ENCODE assay signal across 14 cellular contexts in genomic region chr2:179562330-179562885, GRCh38.
DNase-seq lines count a peak whose midpoint lies in the region; FAIRE-seq lines count a peak whose summit lies in the region.
"Had no signal": no experiment of that assay in that cellular context is flagged by ENCODE, and none has a peak within 500 bp of the region (broad histone marks: within the 10 kb centered on the region; RNA-seq: fewer than 3 reads in every experiment).

No MANE protein-coding gene starts in this region.

- no peaks in the 10 kb centered on the region for H3K27me3 ChIP-seq in skeletal muscle tissue (ENCODE audit: control insufficient read depth in 3 of 3, insufficient read depth in 3 of 3, low read length in 3 of 3)
- no peaks in the 10 kb centered on the region for H3K27me3 ChIP-seq in CD8-positive, alpha-beta memory T cell (ENCODE audit: insufficient read depth, low read length, poor library complexity, severe bottlenecking)
- H3K27me3 ChIP-seq: sigmoid colon had no signal

- H3K27ac ChIP-seq in skeletal muscle tissue (ENCODE audit: low read depth, low read length): no peak overlapping the region
- H3K27ac ChIP-seq in CD8-positive, alpha-beta memory T cell (ENCODE audit: low read depth, low read length): no peak overlapping the region
- H3K27ac ChIP-seq: epithelial cell of prostate, sigmoid colon had no signal

- H3K36me3 Mint-ChIP-seq in CD8-positive, alpha-beta memory T cell: no peaks in the 10 kb centered on the region

- H3K9me3 Mint-ChIP-seq in CD8-positive, alpha-beta memory T cell: peaks cover 0 to 4% (median 0%) of the 10 kb centered on the region in 5 donors
- H3K9me3 Mint-ChIP-seq: activated CD4-positive, alpha-beta memory T cell treated with anti-CD3 and anti-CD28 coated beads, Interleukin-2, amount 10 ng/mL, durations not matched to agents 7 days and 5 days; T-helper 2 cell treated with Interferon-gamma antibody and Interleukin-4, amounts not matched to agents 5 μg/mL and 100 μg/mL, for 36 hours had no signal

- H3K36me3 ChIP-seq in skeletal muscle tissue (ENCODE audit: control insufficient read depth in 3 of 3, insufficient read depth in 3 of 3, low read length in 3 of 3): no peaks in the 10 kb centered on the region
- no peaks in the 10 kb centered on the region for H3K36me3 ChIP-seq in CD8-positive, alpha-beta memory T cell (ENCODE audit: insufficient read depth, low read length)
- H3K36me3 ChIP-seq: sigmoid colon had no signal

- H3K27ac Mint-ChIP-seq in CD8-positive, alpha-beta memory T cell: no peak overlapping the region
- H3K27ac Mint-ChIP-seq: activated CD4-positive, alpha-beta memory T cell treated with anti-CD3 and anti-CD28 coated beads, Interleukin-2, amount 10 ng/mL, durations not matched to agents 7 days and 5 days; T-helper 2 cell treated with Interferon-gamma antibody and Interleukin-4, amounts not matched to agents 5 μg/mL and 100 μg/mL, for 36 hours had no signal

- peak overlapping the region in 2 of 3 donors; percentile 23 to 27 for H3K4me3 ChIP-seq in skeletal muscle tissue (ENCODE audit: low read length in 3 of 3)
- no peak overlapping the region for H3K4me3 ChIP-seq in CD8-positive, alpha-beta memory T cell (ENCODE audit: low read length)
- H3K4me3 ChIP-seq: sigmoid colon had no signal

- H3K9ac ChIP-seq in skeletal muscle tissue (ENCODE audit: low read depth in 1 of 3, low read length in 3 of 3): peak overlapping the region; percentile 4 to 40 (median 35)

- CTCF ChIA-PET in CD8-positive, alpha-beta memory T cell (lab: Charles Lee): no interaction called here

- peaks cover 0 to 12% (median 6%) of the 10 kb centered on the region in 3 donors for H3K4me1 ChIP-seq in skeletal muscle tissue (ENCODE audit: control insufficient read depth in 3 of 3, insufficient read depth in 3 of 3, low read length in 3 of 3)
- H3K4me1 ChIP-seq in CD8-positive, alpha-beta memory T cell (ENCODE audit: insufficient read depth, low read length): no peaks in the 10 kb centered on the region
- H3K4me1 ChIP-seq: sigmoid colon had no signal

- DNase-seq in NCI-H1105 treated with DMSO at 0.1 percent for 48 hours (lab: John Stamatoyannopoulos, UW): peak; percentile 91
- DNase-seq in NCI-H345 treated with DMSO at 0.1 percent for 48 hours (lab: John Stamatoyannopoulos, UW; ENCODE audit: unreplicated experiment): peak; percentile 23
- DNase-seq in superior temporal gyrus (ENCODE audit: extremely low spot score): no peak
- DNase-seq in activated CD4-positive, alpha-beta T cell treated with anti-CD3 and anti-CD28 coated beads, Interleukin-2, amount 50 U/mL, for 48 hours: no peak
- no peak for DNase-seq in CD8-positive, alpha-beta memory T cell
- DNase-seq: activated CD4-positive, alpha-beta memory T cell treated with anti-CD3 and anti-CD28 coated beads, Interleukin-2, amount 10 ng/mL, durations not matched to agents 7 days and 5 days; activated gamma-delta T cell treated with Interleukin-2 at 50 U/mL for 16 hours; caudate nucleus; sigmoid colon had no signal

- H3K4me1 Mint-ChIP-seq in CD8-positive, alpha-beta memory T cell: no peaks in the 10 kb centered on the region
- H3K4me1 Mint-ChIP-seq: activated CD4-positive, alpha-beta memory T cell treated with anti-CD3 and anti-CD28 coated beads, Interleukin-2, amount 10 ng/mL, durations not matched to agents 7 days and 5 days had no signal

- peak; percentile 95 for FAIRE-seq in islet of Langerhans (lab: Jason Lieb, UNC)
- FAIRE-seq: RCC 7860 had no signal

- H3K27me3 Mint-ChIP-seq in CD8-positive, alpha-beta memory T cell: no peaks in the 10 kb centered on the region
- H3K27me3 Mint-ChIP-seq: activated CD4-positive, alpha-beta memory T cell treated with anti-CD3 and anti-CD28 coated beads, Interleukin-2, amount 10 ng/mL, durations not matched to agents 7 days and 5 days had no signal

- H3K9me3 ChIP-seq in skeletal muscle tissue (ENCODE audit: control insufficient read depth in 3 of 3, low read length in 3 of 3): no peaks in the 10 kb centered on the region
- no peaks in the 10 kb centered on the region for H3K9me3 ChIP-seq in CD8-positive, alpha-beta memory T cell (ENCODE audit: low read length)
- H3K9me3 ChIP-seq: sigmoid colon had no signal

- H3K4me3 Mint-ChIP-seq in CD8-positive, alpha-beta memory T cell: no peak overlapping the region
- H3K4me3 Mint-ChIP-seq: activated CD4-positive, alpha-beta memory T cell treated with anti-CD3 and anti-CD28 coated beads, Interleukin-2, amount 10 ng/mL, durations not matched to agents 7 days and 5 days; T-helper 2 cell treated with Interferon-gamma antibody and Interleukin-4, amounts not matched to agents 5 μg/mL and 100 μg/mL, for 36 hours had no signal

- POLR2A ChIA-PET in CD8-positive, alpha-beta memory T cell (lab: Charles Lee): no interaction called here

Comparison
In these comparisons a context has a peak if more than half of its experiments do, and no peak if none do; other contexts are left out.
1. DNase-seq: peak in NCI-H1105 treated with DMSO at 0.1 percent for 48 hours (single experiment) and NCI-H345 treated with DMSO at 0.1 percent for 48 hours (single experiment); none in superior temporal gyrus (single experiment), activated CD4-positive, alpha-beta T cell treated with anti-CD3 and anti-CD28 coated beads, Interleukin-2, amount 50 U/mL, for 48 hours (0 of 2) and CD8-positive, alpha-beta memory T cell (0 of 5).